Comparison of ENCODE assay signal across 1 cellular context in genomic region chr6:17432356-17432755, GRCh38.
TF ChIP-seq lines count a peak whose summit lies in the region.

No MANE protein-coding gene starts in this region.

TF ChIP-seq in SK-N-SH treated with all-trans-retinoic acid at 6 μM for 48 hours, 23 proteins besides CTCF, POLR2A, EP300 and RAD21 (continued from another document):
- TF ChIP-seq, protein P1, sequence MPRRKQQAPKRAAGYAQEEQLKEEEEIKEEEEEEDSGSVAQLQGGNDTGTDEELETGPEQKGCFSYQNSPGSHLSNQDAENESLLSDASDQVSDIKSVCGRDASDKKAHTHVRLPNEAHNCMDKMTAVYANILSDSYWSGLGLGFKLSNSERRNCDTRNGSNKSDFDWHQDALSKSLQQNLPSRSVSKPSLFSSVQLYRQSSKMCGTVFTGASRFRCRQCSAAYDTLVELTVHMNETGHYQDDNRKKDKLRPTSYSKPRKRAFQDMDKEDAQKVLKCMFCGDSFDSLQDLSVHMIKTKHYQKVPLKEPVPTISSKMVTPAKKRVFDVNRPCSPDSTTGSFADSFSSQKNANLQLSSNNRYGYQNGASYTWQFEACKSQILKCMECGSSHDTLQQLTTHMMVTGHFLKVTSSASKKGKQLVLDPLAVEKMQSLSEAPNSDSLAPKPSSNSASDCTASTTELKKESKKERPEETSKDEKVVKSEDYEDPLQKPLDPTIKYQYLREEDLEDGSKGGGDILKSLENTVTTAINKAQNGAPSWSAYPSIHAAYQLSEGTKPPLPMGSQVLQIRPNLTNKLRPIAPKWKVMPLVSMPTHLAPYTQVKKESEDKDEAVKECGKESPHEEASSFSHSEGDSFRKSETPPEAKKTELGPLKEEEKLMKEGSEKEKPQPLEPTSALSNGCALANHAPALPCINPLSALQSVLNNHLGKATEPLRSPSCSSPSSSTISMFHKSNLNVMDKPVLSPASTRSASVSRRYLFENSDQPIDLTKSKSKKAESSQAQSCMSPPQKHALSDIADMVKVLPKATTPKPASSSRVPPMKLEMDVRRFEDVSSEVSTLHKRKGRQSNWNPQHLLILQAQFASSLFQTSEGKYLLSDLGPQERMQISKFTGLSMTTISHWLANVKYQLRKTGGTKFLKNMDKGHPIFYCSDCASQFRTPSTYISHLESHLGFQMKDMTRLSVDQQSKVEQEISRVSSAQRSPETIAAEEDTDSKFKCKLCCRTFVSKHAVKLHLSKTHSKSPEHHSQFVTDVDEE (CRISPR knock-in tag; IDR thresholded peaks at IDR 0.05), result no peak
- TF ChIP-seq GLIS3 (CRISPR knock-in tag; IDR thresholded peaks at IDR 0.05) (no peak), ZNF8 (CRISPR knock-in tag; IDR thresholded peaks at IDR 0.05) (no peak), TCF4 (CRISPR knock-in tag; IDR thresholded peaks at IDR 0.05; ENCODE audit: borderline replicate concordance) (no peak), RARB (CRISPR knock-in tag; IDR thresholded peaks at IDR 0.05) (no peak)
- TF ChIP-seq, protein P2, sequence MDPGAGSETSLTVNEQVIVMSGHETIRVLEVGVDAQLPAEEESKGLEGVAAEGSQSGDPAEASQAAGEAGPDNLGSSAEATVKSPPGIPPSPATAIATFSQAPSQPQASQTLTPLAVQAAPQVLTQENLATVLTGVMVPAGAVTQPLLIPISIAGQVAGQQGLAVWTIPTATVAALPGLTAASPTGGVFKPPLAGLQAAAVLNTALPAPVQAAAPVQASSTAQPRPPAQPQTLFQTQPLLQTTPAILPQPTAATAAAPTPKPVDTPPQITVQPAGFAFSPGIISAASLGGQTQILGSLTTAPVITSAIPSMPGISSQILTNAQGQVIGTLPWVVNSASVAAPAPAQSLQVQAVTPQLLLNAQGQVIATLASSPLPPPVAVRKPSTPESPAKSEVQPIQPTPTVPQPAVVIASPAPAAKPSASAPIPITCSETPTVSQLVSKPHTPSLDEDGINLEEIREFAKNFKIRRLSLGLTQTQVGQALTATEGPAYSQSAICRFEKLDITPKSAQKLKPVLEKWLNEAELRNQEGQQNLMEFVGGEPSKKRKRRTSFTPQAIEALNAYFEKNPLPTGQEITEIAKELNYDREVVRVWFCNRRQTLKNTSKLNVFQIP (CRISPR knock-in tag; IDR thresholded peaks at IDR 0.05; ENCODE audit: borderline replicate concordance, low read depth), result no peak
